Comparison of ENCODE assay signal across 21 cellular contexts in genomic region chr18:77140030-77140429, GRCh38. TPM values are rescaled to one million over a fixed set of nuclear protein-coding genes. Genes with fewer than 3 reads are reported as not detected.
DNase-seq lines count a peak whose midpoint lies in the region; ATAC-seq and TF ChIP-seq lines count a peak whose summit lies in the region.
"Had no signal": no experiment of that assay in that cellular context is flagged by ENCODE, and none has a peak within 500 bp of the region (broad histone marks: within the 10 kb centered on the region; RNA-seq: fewer than 3 reads in every experiment).

No MANE protein-coding gene starts in this region.

- H3K4me1 Mint-ChIP-seq in activated T-cell treated with anti-CD3 and anti-CD28 coated beads, Interleukin-2, amount 50 U/mL, for 72 hours (ENCODE audit: low read depth) = peaks cover 41% of the 10 kb centered on the region
- peaks cover 31% of the 10 kb centered on the region for H3K4me1 Mint-ChIP-seq in CD8-positive, alpha-beta T cell (ENCODE audit: low read depth)
- H3K4me1 Mint-ChIP-seq in activated CD4-positive, alpha-beta memory T cell treated with anti-CD3 and anti-CD28 coated beads, Interleukin-2, amount 10 ng/mL, durations not matched to agents 7 days and 5 days = peaks cover 47% of the 10 kb centered on the region

- peaks cover 15 to 29% of the 10 kb centered on the region in 2 donors for H3K36me3 Mint-ChIP-seq in activated T-cell treated with anti-CD3 and anti-CD28 coated beads, Interleukin-2, amount 50 U/mL, for 72 hours (ENCODE audit: insufficient read depth in 2 of 2)
- H3K36me3 Mint-ChIP-seq in CD8-positive, alpha-beta T cell = peaks cover 4% of the 10 kb centered on the region
- H3K36me3 Mint-ChIP-seq in activated CD4-positive, alpha-beta memory T cell treated with anti-CD3 and anti-CD28 coated beads, Interleukin-2, amount 10 ng/mL, durations not matched to agents 7 days and 5 days (ENCODE audit: low read depth) = peaks cover 31% of the 10 kb centered on the region

- H3K4me3 Mint-ChIP-seq in activated T-cell treated with anti-CD3 and anti-CD28 coated beads, Interleukin-2, amount 50 U/mL, for 72 hours = peak overlapping the region; percentile 0 to 8
- H3K4me3 Mint-ChIP-seq in CD8-positive, alpha-beta T cell = no peak overlapping the region
- H3K4me3 Mint-ChIP-seq in activated CD4-positive, alpha-beta memory T cell treated with anti-CD3 and anti-CD28 coated beads, Interleukin-2, amount 10 ng/mL, durations not matched to agents 7 days and 5 days = no peak overlapping the region

- H3K27ac ChIP-seq in CD8-positive, alpha-beta T cell (ENCODE audit: low read depth, low read length) = no peak overlapping the region
- H3K27ac ChIP-seq in SJCRH30 = no peak overlapping the region
- H3K27ac ChIP-seq: Peyer's patch, sigmoid colon had no signal

- no peaks in the 10 kb centered on the region for H3K27me3 ChIP-seq in CD8-positive, alpha-beta T cell (ENCODE audit: insufficient read depth, low read length)
- no peaks in the 10 kb centered on the region for H3K27me3 ChIP-seq in SJCRH30
- H3K27me3 ChIP-seq: Peyer's patch, sigmoid colon, upper lobe of left lung had no signal

- no peak for TF ChIP-seq CTCF in CD8-positive, alpha-beta T cell (IDR thresholded peaks at IDR 0.05)

- H3K36me3 ChIP-seq in CD8-positive, alpha-beta T cell (ENCODE audit: insufficient read depth, low read length) = no peaks in the 10 kb centered on the region
- H3K36me3 ChIP-seq in SJCRH30 = no peaks in the 10 kb centered on the region
- H3K36me3 ChIP-seq: Peyer's patch, sigmoid colon, upper lobe of left lung had no signal

- H3K4me1 ChIP-seq in CD8-positive, alpha-beta T cell (ENCODE audit: insufficient read depth, low read length) = peaks cover 20% of the 10 kb centered on the region
- H3K4me1 ChIP-seq in SJCRH30 = no peaks in the 10 kb centered on the region
- H3K4me1 ChIP-seq: Peyer's patch had no signal

- no peak overlapping the region for H3K4me3 ChIP-seq in CD8-positive, alpha-beta T cell (ENCODE audit: low read depth, low read length)
- no peak overlapping the region for H3K4me3 ChIP-seq in SJCRH30
- H3K4me3 ChIP-seq: Peyer's patch, sigmoid colon, upper lobe of left lung had no signal

- no peak for ATAC-seq in activated T-cell treated with anti-CD3 and anti-CD28 coated beads, Interleukin-2, amount 50 U/mL, for 72 hours (replicated peaks in 1 of 2)
- ATAC-seq in CD8-positive, alpha-beta T cell = no peak
- ATAC-seq in left colon = no peak
- ATAC-seq: HepG2 had no signal

- H3K9me3 ChIP-seq in CD8-positive, alpha-beta T cell (ENCODE audit: low read length) = peaks cover 6% of the 10 kb centered on the region
- no peaks in the 10 kb centered on the region for H3K9me3 ChIP-seq in SJCRH30 (replicated peaks)
- H3K9me3 ChIP-seq: sigmoid colon had no signal

- H3K27ac Mint-ChIP-seq in activated T-cell treated with anti-CD3 and anti-CD28 coated beads, Interleukin-2, amount 50 U/mL, for 72 hours = no peak overlapping the region
- H3K27ac Mint-ChIP-seq in CD8-positive, alpha-beta T cell = peak overlapping the region; percentile 82
- H3K27ac Mint-ChIP-seq in activated CD4-positive, alpha-beta memory T cell treated with anti-CD3 and anti-CD28 coated beads, Interleukin-2, amount 10 ng/mL, durations not matched to agents 7 days and 5 days = peak overlapping the region; percentile 75

- intact Hi-C loops in CD8-positive, alpha-beta T cell (cut with DNase I, micrococcal nuclease) = loop anchor here in 1 of 2 experiments (2.0 kb wide), 1 partner anchor 71 kb away; no protein-coding TSS in a partner anchor
- intact Hi-C loops in left colon (cut with DNase I, micrococcal nuclease) = no loop called here

- DNase-seq in activated T-cell treated with anti-CD3 and anti-CD28 coated beads, Interleukin-2, amount 50 U/mL, for 72 hours = no peak
- DNase-seq in activated T-cell treated with anti-CD3 and anti-CD28 coated beads, Interleukin-2, amount 50 U/mL, for 1 hour = no peak
- no peak for DNase-seq in CD8-positive, alpha-beta T cell
- no peak for DNase-seq in activated CD4-positive, alpha-beta memory T cell treated with anti-CD3 and anti-CD28 coated beads, Interleukin-2, amount 10 ng/mL, durations not matched to agents 7 days and 5 days
- peak; percentile 13 for DNase-seq in stimulated activated CD8-positive, alpha-beta memory T cell treated with anti-CD3 and anti-CD28 coated beads, Interleukin-4, amount 100 ng/mL, for 48 hours
- no peak for DNase-seq in stimulated activated CD4-positive, alpha-beta T cell treated with anti-CD3 and anti-CD28 coated beads, Interleukin-2, amount 100 ng/mL, for 24 hours
- no peak for DNase-seq in SJCRH30
- no peak for DNase-seq in left colon
- DNase-seq: activated CD8-positive, alpha-beta memory T cell treated with anti-CD3 and anti-CD28 coated beads, Interleukin-2, amount 50 U/mL, for 48 hours; cerebellar nuclear complex; glutamatergic neuron; H7; Kasumi-1; kidney; NCI-H187; NCI-H2171 treated with DMSO at 0.1 percent for 48 hours; NCI-H526 had no signal

- H3K9me3 Mint-ChIP-seq in activated T-cell treated with anti-CD3 and anti-CD28 coated beads, Interleukin-2, amount 50 U/mL, for 72 hours = peaks cover 10 to 18% of the 10 kb centered on the region in 2 donors
- peaks cover 10% of the 10 kb centered on the region for H3K9me3 Mint-ChIP-seq in CD8-positive, alpha-beta T cell
- H3K9me3 Mint-ChIP-seq in activated CD4-positive, alpha-beta memory T cell treated with anti-CD3 and anti-CD28 coated beads, Interleukin-2, amount 10 ng/mL, durations not matched to agents 7 days and 5 days = peaks cover 33% of the 10 kb centered on the region

- CTCF ChIA-PET in CD8-positive, alpha-beta T cell (lab: Charles Lee) = interaction anchor here (1.4 to 1.5 kb wide), 3 partner anchors 9 to 140 kb away, joined by 3 to 5 read pairs (median 4); no protein-coding TSS in a partner anchor
- CTCF ChIA-PET in activated CD4-positive, alpha-beta memory T cell treated with anti-CD3 and anti-CD28 coated beads, Interleukin-2, amount 10 ng/mL, durations not matched to agents 7 days and 5 days (lab: Charles Lee) = interaction anchor here (0.9 to 1.0 kb wide), 3 partner anchors 79 to 338 kb away, joined by 3 to 4 read pairs (median 3); no protein-coding TSS in a partner anchor

- POLR2A ChIA-PET in CD8-positive, alpha-beta T cell (lab: Charles Lee) = interaction anchor here (1.0 to 2.1 kb wide), 3 partner anchors 8 to 25 kb away, joined by 3 to 17 read pairs (median 4); partner anchors contain the start of gene MBP
- POLR2A ChIA-PET in activated CD4-positive, alpha-beta memory T cell treated with anti-CD3 and anti-CD28 coated beads, Interleukin-2, amount 10 ng/mL, durations not matched to agents 7 days and 5 days (lab: Charles Lee) = interaction anchor here (0.9 to 3.2 kb wide), 14 partner anchors 9 to 86 kb away, joined by 3 to 42 read pairs (median 4); partner anchors contain the start of gene MBP

- H3K27me3 Mint-ChIP-seq in activated T-cell treated with anti-CD3 and anti-CD28 coated beads, Interleukin-2, amount 50 U/mL, for 72 hours (ENCODE audit: low read depth) = no peaks in the 10 kb centered on the region
- no peaks in the 10 kb centered on the region for H3K27me3 Mint-ChIP-seq in CD8-positive, alpha-beta T cell (ENCODE audit: low read depth)
- no peaks in the 10 kb centered on the region for H3K27me3 Mint-ChIP-seq in activated CD4-positive, alpha-beta memory T cell treated with anti-CD3 and anti-CD28 coated beads, Interleukin-2, amount 10 ng/mL, durations not matched to agents 7 days and 5 days

RNA-seq across cellular contexts. Expression of gene MBP, which starts 7.4 kb away (rescaled TPM):
- 100 to 1,000 TPM; 101 to 107 TPM for total RNA-seq in activated T-cell treated with anti-CD3 and anti-CD28 coated beads, Interleukin-2, amount 50 U/mL, for 72 hours
- total RNA-seq in CD8-positive, alpha-beta T cell = 10 to 100 TPM; 67.9 to 70.7 TPM
- 10 to 100 TPM; 81.4 to 95.3 TPM for total RNA-seq in activated CD4-positive, alpha-beta memory T cell treated with anti-CD3 and anti-CD28 coated beads, Interleukin-2, amount 10 ng/mL, durations not matched to agents 7 days and 5 days
- total RNA-seq in SJCRH30 (2014; rRNA removed; shearing (Covaris generic)) = 0.20 TPM in 1 of 2 replicates, not detected in the other
- total RNA-seq in left colon = 10 to 100 TPM; 48.5 to 51.6 TPM

Comparison
In these comparisons a context has a peak if more than half of its experiments do, and no peak if none do; other contexts are left out.
1. H3K4me3 Mint-ChIP-seq: peak in activated T-cell treated with anti-CD3 and anti-CD28 coated beads, Interleukin-2, amount 50 U/mL, for 72 hours (2 of 2); none in CD8-positive, alpha-beta T cell (single experiment) and activated CD4-positive, alpha-beta memory T cell treated with anti-CD3 and anti-CD28 coated beads, Interleukin-2, amount 10 ng/mL, durations not matched to agents 7 days and 5 days (single experiment).
2. RNA of gene MBP, which starts 7.4 kb away (total RNA-seq): 101 to 107 TPM in activated T-cell treated with anti-CD3 and anti-CD28 coated beads, Interleukin-2, amount 50 U/mL, for 72 hours, 81.4 to 95.3 TPM in activated CD4-positive, alpha-beta memory T cell treated with anti-CD3 and anti-CD28 coated beads, Interleukin-2, amount 10 ng/mL, durations not matched to agents 7 days and 5 days, 67.9 to 70.7 TPM in CD8-positive, alpha-beta T cell and 48.5 to 51.6 TPM in left colon; 0.20 TPM in SJCRH30; every median in the first group is over 10 times any median in the second.